In the genomic region with DNA sequence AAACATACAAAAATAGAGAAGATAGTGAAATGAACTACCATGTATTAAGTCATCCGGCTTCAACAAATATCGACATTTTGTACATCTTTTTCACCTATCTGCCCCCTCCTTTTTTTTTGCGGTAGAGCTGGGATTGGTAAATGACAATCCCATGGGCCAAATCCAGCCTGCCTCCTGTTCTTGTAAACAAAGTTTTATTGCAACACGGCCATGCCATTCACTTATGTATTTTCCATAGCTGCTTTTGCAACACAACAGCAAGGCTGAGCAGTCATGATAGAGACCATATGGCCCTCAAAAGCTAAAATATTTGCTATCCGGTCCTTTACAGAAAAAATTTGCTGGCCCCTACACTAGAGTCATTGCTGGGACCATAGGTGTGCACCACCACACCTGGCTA, we compare ENCODE assay signal across 15 cellular contexts. TPM values are rescaled to one million over a fixed set of nuclear protein-coding genes. Genes with fewer than 3 reads are reported as not detected.
DNase-seq lines count a peak whose midpoint lies in the region; ATAC-seq and TF ChIP-seq lines count a peak whose summit lies in the region.
"Had no signal": no experiment of that assay in that cellular context is flagged by ENCODE, and none has a peak within 500 bp of the region (broad histone marks: within the 10 kb centered on the region; RNA-seq: fewer than 3 reads in every experiment).

No MANE protein-coding gene starts in this region.

- H3K9ac ChIP-seq in adipocyte (ENCODE audit: low read length): peak overlapping the region; percentile 80

- H3K4me1 Mint-ChIP-seq in glutamatergic neuron (ENCODE audit: low read depth, unreplicated experiment): peaks cover 10% of the 10 kb centered on the region
- H3K4me1 Mint-ChIP-seq: activated naive CD4-positive, alpha-beta T cell treated with anti-CD3 and anti-CD28 coated beads, Interleukin-2, amount 50 U/mL, for 24 hours; B cell; IgD-negative memory B cell had no signal

- peaks cover 36% of the 10 kb centered on the region for H3K4me1 ChIP-seq in adipocyte (ENCODE audit: control insufficient read depth, insufficient read depth, low read length)
- no peaks in the 10 kb centered on the region for H3K4me1 ChIP-seq in psoas muscle

- intact Hi-C loops in psoas muscle (cut with DNase I): no loop called here

- peaks cover 2% of the 10 kb centered on the region for H3K27me3 Mint-ChIP-seq in glutamatergic neuron (ENCODE audit: unreplicated experiment)

- peaks cover 3% of the 10 kb centered on the region for H3K9me3 Mint-ChIP-seq in glutamatergic neuron (ENCODE audit: unreplicated experiment)

- 65 to 68% (median 67%) methylated on average over 5 of the region's 5 CpGs for WGBS in psoas muscle, 3 donors

- H3K36me3 ChIP-seq in adipocyte (ENCODE audit: control insufficient read depth, insufficient read depth, low read length, severe bottlenecking) (no peaks in the 10 kb centered on the region), psoas muscle (ENCODE audit: insufficient read depth in 1 of 2, low read depth in 1 of 2) (no peaks in the 10 kb centered on the region)
- H3K36me3 ChIP-seq: neutrophil had no signal

- H3K27me3 ChIP-seq in adipocyte (replicated peaks; ENCODE audit: control insufficient read depth, insufficient read depth, low read length): no peaks in the 10 kb centered on the region
- H3K27me3 ChIP-seq in psoas muscle (ENCODE audit: insufficient read depth in 3 of 3, low read length in 2 of 3): no peaks in the 10 kb centered on the region

- H3K4me3 ChIP-seq in AG10803 (ENCODE audit: low read length): peak overlapping the region; percentile 42
- peak overlapping the region; percentile 44 for H3K4me3 ChIP-seq in adipocyte (ENCODE audit: low read length)
- H3K4me3 ChIP-seq in psoas muscle: no peak overlapping the region

- peak; percentile 95 for DNase-seq in AG10803 (ENCODE audit: low read depth)
- peak; percentile 86 for DNase-seq in adipocyte (ENCODE audit: low read depth)
- DNase-seq in glutamatergic neuron: no peak
- DNase-seq in psoas muscle: no peak
- DNase-seq in activated CD4-positive, alpha-beta T cell treated with anti-CD3 and anti-CD28 coated beads for 48 hours: no peak
- DNase-seq in activated CD4-positive, alpha-beta T cell treated with anti-CD3 and anti-CD28 coated beads for 1 hour: no peak
- no peak for DNase-seq in NCI-H146 treated with DMSO at 0.1 percent for 48 hours (lab: John Stamatoyannopoulos, UW; ENCODE audit: unreplicated experiment)
- DNase-seq: NCI-H1436, NCI-H526, T-helper 9 cell had no signal

- peak overlapping the region; percentile 26 for H3K4me3 Mint-ChIP-seq in glutamatergic neuron (ENCODE audit: unreplicated experiment)
- H3K4me3 Mint-ChIP-seq: activated naive CD4-positive, alpha-beta T cell treated with anti-CD3 and anti-CD28 coated beads, Interleukin-2, amount 50 U/mL, for 24 hours; B cell; IgD-negative memory B cell had no signal

- H3K36me3 Mint-ChIP-seq in glutamatergic neuron (ENCODE audit: unreplicated experiment): no peaks in the 10 kb centered on the region
- H3K36me3 Mint-ChIP-seq: activated naive CD4-positive, alpha-beta T cell treated with anti-CD3 and anti-CD28 coated beads, Interleukin-2, amount 50 U/mL, for 24 hours; IgD-negative memory B cell had no signal

- TF ChIP-seq CTCF in AG10803 (conservative IDR thresholded peaks at IDR 0.05; ENCODE audit: low read length) (no peak), glutamatergic neuron (IDR thresholded peaks at IDR 0.05; ENCODE audit: partially characterized antibody, unreplicated experiment) (no peak), psoas muscle (IDR thresholded peaks at IDR 0.05) (no peak)

- H3K9me3 ChIP-seq in adipocyte (ENCODE audit: control insufficient read depth, low read length) (peaks cover 4% of the 10 kb centered on the region), psoas muscle (peaks cover 6% of the 10 kb centered on the region)
- H3K9me3 ChIP-seq: neutrophil had no signal

- H3K27ac ChIP-seq in psoas muscle: peak overlapping the region; percentile 30
- H3K27ac ChIP-seq: neutrophil had no signal

- ATAC-seq in psoas muscle: no peak
- ATAC-seq in GM18498 (IDR thresholded peaks at IDR 0.05; ENCODE audit: unreplicated experiment): no peak

- no peak overlapping the region for H3K27ac Mint-ChIP-seq in glutamatergic neuron (ENCODE audit: unreplicated experiment)
- H3K27ac Mint-ChIP-seq: activated naive CD4-positive, alpha-beta T cell treated with anti-CD3 and anti-CD28 coated beads, Interleukin-2, amount 50 U/mL, for 24 hours; B cell; IgD-negative memory B cell had no signal

RNA-seq across cellular contexts. Expression of gene PLEKHG3, which starts 58.1 kb away (rescaled TPM):
- total RNA-seq in glutamatergic neuron (ENCODE audit: unreplicated experiment) (10.1 TPM), psoas muscle (1 to 10 TPM; 5.2 to 8.2 (median 6.5) TPM)
- polyA plus RNA-seq in psoas muscle: 1 to 10 TPM; 1.9 to 3.1 (median 2.8) TPM

Comparison
In these comparisons a context has a peak if more than half of its experiments do, and no peak if none do; other contexts are left out.
1. DNase-seq: peak in AG10803 (single experiment) and adipocyte (single experiment); none in glutamatergic neuron (single experiment), psoas muscle (0 of 2), activated CD4-positive, alpha-beta T cell treated with anti-CD3 and anti-CD28 coated beads for 48 hours (single experiment), activated CD4-positive, alpha-beta T cell treated with anti-CD3 and anti-CD28 coated beads for 1 hour (single experiment) and NCI-H146 treated with DMSO at 0.1 percent for 48 hours (single experiment).